ENCODE assay signal across 10 cellular contexts in genomic region chr2:174779361-174779928, GRCh38. TPM values are rescaled to one million over a fixed set of nuclear protein-coding genes. Genes with fewer than 3 reads are reported as not detected.
DNase-seq lines count a peak whose midpoint lies in the region; ATAC-seq, FAIRE-seq and TF ChIP-seq lines count a peak whose summit lies in the region.
"Had no signal": no experiment of that assay in that cellular context is flagged by ENCODE, and none has a peak within 500 bp of the region (broad histone marks: within the 10 kb centered on the region; RNA-seq: fewer than 3 reads in every experiment).

No MANE protein-coding gene starts in this region.

- H3K9me3 Mint-ChIP-seq in astrocyte (ENCODE audit: unreplicated experiment): peaks cover 2% of the 10 kb centered on the region
- H3K9me3 Mint-ChIP-seq in naive thymus-derived CD4-positive, alpha-beta T cell: no peaks in the 10 kb centered on the region

- H4K20me1 ChIP-seq in astrocyte (ENCODE audit: insufficient read depth, low read length): no peaks in the 10 kb centered on the region

- no peak for TF ChIP-seq CTCF in astrocyte (IDR thresholded peaks at IDR 0.05; ENCODE audit: insufficient read depth, low read depth, low read length)

- no peaks in the 10 kb centered on the region for H3K36me3 Mint-ChIP-seq in astrocyte (ENCODE audit: low read depth, unreplicated experiment)
- peaks cover 0 to 2% (median 0%) of the 10 kb centered on the region in 5 donors for H3K36me3 Mint-ChIP-seq in naive thymus-derived CD4-positive, alpha-beta T cell

- CTCF ChIA-PET in naive thymus-derived CD4-positive, alpha-beta T cell (lab: Charles Lee): interaction anchor here (0.7 to 0.8 kb wide), 2 partner anchors 31 to 909 kb away, joined by 3 to 6 read pairs; no protein-coding TSS in a partner anchor

- peak overlapping the region; percentile 54 for H3K4me2 ChIP-seq in astrocyte (ENCODE audit: low read length)

- H3K9me3 ChIP-seq in astrocyte (ENCODE audit: insufficient read depth, low read depth, low read length): no peaks in the 10 kb centered on the region
- no peaks in the 10 kb centered on the region for H3K9me3 ChIP-seq in naive thymus-derived CD4-positive, alpha-beta T cell (ENCODE audit: control insufficient read depth in 2 of 3, low read length in 3 of 3)
- H3K9me3 ChIP-seq: testis had no signal

- no peak overlapping the region for H3K4me3 ChIP-seq in astrocyte (ENCODE audit: insufficient read depth, low read depth, low read length)
- no peak overlapping the region for H3K4me3 ChIP-seq in naive thymus-derived CD4-positive, alpha-beta T cell (ENCODE audit: low read length)
- H3K4me3 ChIP-seq: PC-9, testis had no signal

- peaks cover 38% of the 10 kb centered on the region for H3K4me1 Mint-ChIP-seq in astrocyte (ENCODE audit: low read depth, unreplicated experiment)
- H3K4me1 Mint-ChIP-seq in naive thymus-derived CD4-positive, alpha-beta T cell: peaks cover 34 to 60% (median 50%) of the 10 kb centered on the region in 7 donors

- H3K27ac ChIP-seq in astrocyte (ENCODE audit: low read depth, low read length): peak overlapping the region; percentile 87
- peak overlapping the region; percentile 61 for H3K27ac ChIP-seq in naive thymus-derived CD4-positive, alpha-beta T cell (ENCODE audit: low read depth, low read length)
- H3K27ac ChIP-seq: PC-9, testis had no signal

- peak overlapping the region; percentile 61 for H3K9ac ChIP-seq in astrocyte (ENCODE audit: low read length)

- no peaks in the 10 kb centered on the region for H3K36me3 ChIP-seq in astrocyte (ENCODE audit: insufficient read depth, low read length)
- no peaks in the 10 kb centered on the region for H3K36me3 ChIP-seq in naive thymus-derived CD4-positive, alpha-beta T cell (ENCODE audit: control insufficient read depth in 2 of 3, insufficient read depth in 3 of 3, low read length in 3 of 3)

- H3K27me3 ChIP-seq in astrocyte (ENCODE audit: insufficient read depth, low read length): no peaks in the 10 kb centered on the region
- H3K27me3 ChIP-seq in naive thymus-derived CD4-positive, alpha-beta T cell (ENCODE audit: control insufficient read depth in 2 of 2, insufficient read depth in 2 of 2, low read length in 2 of 2): no peaks in the 10 kb centered on the region
- H3K27me3 ChIP-seq: testis had no signal

- POLR2A ChIA-PET in naive thymus-derived CD4-positive, alpha-beta T cell (lab: Charles Lee): interaction anchor here (0.7 kb wide), 1 partner anchor 350 kb away, joined by 5 read pairs; no protein-coding TSS in a partner anchor

- intact Hi-C loops in naive thymus-derived CD4-positive, alpha-beta T cell (cut with micrococcal nuclease): loop anchor here (2.0 to 5.0 kb wide), 5 partner anchors 183 to 1223 kb away; partner anchors contain the start of genes ATF2 (in 1 of the 2), GPR155 (in 1 of the 2), LNPK (in 1 of the 2) and WIPF1 (in 1 of the 2)

- no peak for FAIRE-seq in astrocyte (lab: Jason Lieb, UNC)

- DNase-seq in NCI-H146 (lab: John Stamatoyannopoulos, UW): peak; percentile 38
- no peak for DNase-seq in NCI-H146 treated with DMSO at 0.1 percent for 48 hours (lab: John Stamatoyannopoulos, UW; ENCODE audit: unreplicated experiment)
- DNase-seq in NCI-H128 (lab: John Stamatoyannopoulos, UW; ENCODE audit: unreplicated experiment): peak; percentile 11
- DNase-seq in astrocyte (ENCODE audit: low read depth): peak; percentile 85
- DNase-seq in naive thymus-derived CD4-positive, alpha-beta T cell: peak in 2 of 9 donors; percentile 15 to 24
- DNase-seq in activated CD4-positive, CD25-positive, alpha-beta regulatory T cell (lab: John Stamatoyannopoulos, UW): no peak
- no peak for DNase-seq in pons (ENCODE audit: low spot score)
- DNase-seq: testis had no signal

- H2AFZ ChIP-seq in astrocyte (ENCODE audit: low read depth, low read length): peak overlapping the region; percentile 69
- H2AFZ ChIP-seq: PC-9 had no signal

- H3K4me3 Mint-ChIP-seq in astrocyte (ENCODE audit: unreplicated experiment): no peak overlapping the region
- H3K4me3 Mint-ChIP-seq in naive thymus-derived CD4-positive, alpha-beta T cell: peak overlapping the region in 9 of 10 donors; percentile 11 to 84 (median 72)

- no peak for ATAC-seq in naive thymus-derived CD4-positive, alpha-beta T cell
- ATAC-seq in HG02759 (IDR thresholded peaks at IDR 0.05; ENCODE audit: unreplicated experiment): no peak

- H3K4me1 ChIP-seq in astrocyte (ENCODE audit: insufficient read depth, low read length): peaks cover 33% of the 10 kb centered on the region
- peaks cover 28 to 39% of the 10 kb centered on the region in 2 donors for H3K4me1 ChIP-seq in naive thymus-derived CD4-positive, alpha-beta T cell (ENCODE audit: control insufficient read depth in 2 of 2, insufficient read depth in 2 of 2, low read length in 2 of 2)

- H3K79me2 ChIP-seq in astrocyte (ENCODE audit: insufficient read depth, low read length): no peaks in the 10 kb centered on the region

- H3K27me3 Mint-ChIP-seq in astrocyte (ENCODE audit: low read depth, unreplicated experiment): no peaks in the 10 kb centered on the region
- H3K27me3 Mint-ChIP-seq in naive thymus-derived CD4-positive, alpha-beta T cell: no peaks in the 10 kb centered on the region

- peak overlapping the region; percentile 63 for H3K27ac Mint-ChIP-seq in astrocyte (ENCODE audit: unreplicated experiment)
- peak overlapping the region; percentile 55 to 97 (median 95) for H3K27ac Mint-ChIP-seq in naive thymus-derived CD4-positive, alpha-beta T cell

RNA-seq across cellular contexts. Expression of gene CHRNA1, which starts 15.2 kb away (rescaled TPM):
- 3.7 and 5.9 TPM in 2 replicates for total RNA-seq in astrocyte
- total RNA-seq in naive thymus-derived CD4-positive, alpha-beta T cell: not detected
- polyA plus RNA-seq in naive thymus-derived CD4-positive, alpha-beta T cell: not detected
- total RNA-seq: PC-9 had no signal

Comparison
In these comparisons a context has a peak if more than half of its experiments do, and no peak if none do; other contexts are left out.
1. DNase-seq: peak in NCI-H146 (single experiment), NCI-H128 (single experiment) and astrocyte (single experiment); none in NCI-H146 treated with DMSO at 0.1 percent for 48 hours (single experiment), activated CD4-positive, CD25-positive, alpha-beta regulatory T cell (0 of 4) and pons (single experiment).